Comparison of ENCODE assay signal across 1 cellular context in genomic region chr16:2516391-2517240, GRCh38.
TF ChIP-seq lines count a peak whose summit lies in the region.

No MANE protein-coding gene starts in this region.

TF ChIP-seq in IMR-90, 13 proteins besides CTCF, POLR2A, EP300 and RAD21:
- TF ChIP-seq USF2 (IDR thresholded peaks at IDR 0.05; ENCODE audit: low read depth, low read length) (peak; percentile 20; the same call in 1 of the 2 replicates), MAZ (IDR thresholded peaks at IDR 0.05; ENCODE audit: borderline replicate concordance, low read depth, low read length) (no peak)
